ENCODE assay signal across 18 cellular contexts in the genomic region with DNA sequence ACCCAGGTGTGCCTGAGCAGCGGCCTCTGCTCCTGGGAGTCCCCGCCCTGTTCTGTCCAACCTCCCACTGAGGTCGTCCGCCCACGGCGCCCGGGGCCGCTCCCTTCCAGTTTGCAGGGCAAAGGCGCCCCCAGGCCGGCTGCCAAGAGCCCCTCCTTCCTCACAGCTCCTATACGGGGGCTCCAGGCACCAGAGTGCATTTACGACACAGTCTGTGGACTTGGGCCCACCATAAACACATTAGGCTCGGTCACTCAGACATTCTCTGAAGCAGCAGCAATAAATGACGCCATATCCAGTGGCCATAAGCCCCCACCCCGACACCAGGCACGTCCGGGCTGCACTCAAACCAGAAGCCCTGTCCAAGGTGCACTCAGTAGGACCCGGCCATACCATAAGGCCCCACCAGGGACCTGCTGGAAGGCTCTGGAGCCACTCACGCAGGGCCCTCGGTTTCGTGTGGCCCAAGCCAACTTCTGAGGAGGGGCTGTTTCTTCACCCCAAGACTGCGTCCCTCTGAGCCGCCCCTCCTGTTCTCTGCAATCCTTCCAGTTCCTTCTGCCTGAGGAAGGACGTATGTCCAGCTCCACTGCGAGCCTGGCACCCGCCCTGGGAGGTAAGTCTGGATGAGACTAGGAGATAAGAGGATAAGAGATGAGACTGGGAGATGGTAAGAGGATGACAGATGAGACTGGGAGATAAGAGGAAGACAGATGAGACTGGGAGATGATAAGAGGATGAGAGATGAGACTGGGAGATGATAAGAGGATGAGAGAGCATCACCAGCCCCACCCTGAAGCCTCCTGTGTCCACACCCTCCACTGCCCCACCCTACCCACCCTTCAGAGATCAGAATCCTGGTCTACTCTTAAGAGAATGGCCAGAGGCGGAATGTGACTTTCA. TPM values are rescaled to one million over a fixed set of nuclear protein-coding genes. Genes with fewer than 3 reads are reported as not detected.
DNase-seq lines count a peak whose midpoint lies in the region; ATAC-seq and TF ChIP-seq lines count a peak whose summit lies in the region.
"Had no signal": no experiment of that assay in that cellular context is flagged by ENCODE, and none has a peak within 500 bp of the region (broad histone marks: within the 10 kb centered on the region; RNA-seq: fewer than 3 reads in every experiment).

No MANE protein-coding gene starts in this region.

- H3K4me1 Mint-ChIP-seq in WTC11 (no peaks in the 10 kb centered on the region), neural crest cell (no peaks in the 10 kb centered on the region)
- peaks cover 18% of the 10 kb centered on the region for H3K4me1 Mint-ChIP-seq in activated T-helper 2 cell treated with anti-CD3 and anti-CD28 coated beads, Interferon-gamma antibody, Interleukin-2, Interleukin-4, amounts not matched to agents 10 μg/mL and 5 μg/mL and 100 μg/mL, durations not matched to agents 14 hours and 24 hours and 36 hours (ENCODE audit: low read depth)

- no peak for TF ChIP-seq POLR2A in testis (IDR thresholded peaks at IDR 0.05)

- no peak overlapping the region for H3K4me3 ChIP-seq in testis
- H3K4me3 ChIP-seq: SJSA1 had no signal

- H3K9me3 Mint-ChIP-seq in WTC11 (no peaks in the 10 kb centered on the region), neural crest cell (no peaks in the 10 kb centered on the region)
- no peaks in the 10 kb centered on the region for H3K9me3 Mint-ChIP-seq in activated T-helper 2 cell treated with anti-CD3 and anti-CD28 coated beads, Interferon-gamma antibody, Interleukin-2, Interleukin-4, amounts not matched to agents 10 μg/mL and 5 μg/mL and 100 μg/mL, durations not matched to agents 14 hours and 24 hours and 36 hours
- H3K9me3 Mint-ChIP-seq: CD4-positive, CD25-positive, alpha-beta regulatory T cell; H9 had no signal

- H3K36me3 Mint-ChIP-seq in WTC11 (peaks cover 3% of the 10 kb centered on the region; the same call in 1 of the 2 replicates), neural crest cell (ENCODE audit: low read depth) (no peaks in the 10 kb centered on the region)
- H3K36me3 Mint-ChIP-seq in activated T-helper 2 cell treated with anti-CD3 and anti-CD28 coated beads, Interferon-gamma antibody, Interleukin-2, Interleukin-4, amounts not matched to agents 10 μg/mL and 5 μg/mL and 100 μg/mL, durations not matched to agents 14 hours and 24 hours and 36 hours (ENCODE audit: low read depth), result no peaks in the 10 kb centered on the region
- H3K36me3 Mint-ChIP-seq: CD4-positive, CD25-positive, alpha-beta regulatory T cell had no signal

- no peaks in the 10 kb centered on the region for H3K9me3 ChIP-seq in testis
- H3K9me3 ChIP-seq: SJSA1 had no signal

- H3K36me3 ChIP-seq in testis (ENCODE audit: low read depth, missing control alignments), result no peaks in the 10 kb centered on the region

- POLR2A ChIA-PET in WTC11 (lab: Charles Lee), result no interaction called here

- H3K4me1 ChIP-seq in testis, result no peaks in the 10 kb centered on the region
- H3K4me1 ChIP-seq: SJSA1 had no signal

- CTCF ChIA-PET in WTC11 (lab: Charles Lee), result no interaction called here

- H3K4me3 Mint-ChIP-seq in WTC11 (no peak overlapping the region), neural crest cell (no peak overlapping the region)
- H3K4me3 Mint-ChIP-seq in activated T-helper 2 cell treated with anti-CD3 and anti-CD28 coated beads, Interferon-gamma antibody, Interleukin-2, Interleukin-4, amounts not matched to agents 10 μg/mL and 5 μg/mL and 100 μg/mL, durations not matched to agents 14 hours and 24 hours and 36 hours (ENCODE audit: low read depth), result no peak overlapping the region
- H3K4me3 Mint-ChIP-seq: CD4-positive, CD25-positive, alpha-beta regulatory T cell; H9 had no signal

- TF ChIP-seq CTCF in WTC11 (IDR thresholded peaks at IDR 0.05) (no peak), neural crest cell (conservative IDR thresholded peaks at IDR 0.05) (no peak), testis (IDR thresholded peaks at IDR 0.05) (no peak)

- no peaks in the 10 kb centered on the region for H3K27me3 Mint-ChIP-seq in WTC11 (ENCODE audit: low read depth)
- H3K27me3 Mint-ChIP-seq in neural crest cell (ENCODE audit: low read depth), result peaks cover 14% of the 10 kb centered on the region
- H3K27me3 Mint-ChIP-seq in activated T-helper 2 cell treated with anti-CD3 and anti-CD28 coated beads, Interferon-gamma antibody, Interleukin-2, Interleukin-4, amounts not matched to agents 10 μg/mL and 5 μg/mL and 100 μg/mL, durations not matched to agents 14 hours and 24 hours and 36 hours (ENCODE audit: low read depth), result peaks cover under 1% of the 10 kb centered on the region
- H3K27me3 Mint-ChIP-seq: CD4-positive, CD25-positive, alpha-beta regulatory T cell had no signal

- WGBS in testis, 2 donors, result 52 to 58% methylated on average over 18 to 27 of the region's 27 CpGs

- DNase-seq in D341Med (ENCODE audit: low spot score), result peak; percentile 64
- DNase-seq in HuH-7 (ENCODE audit: low spot score), result peak; percentile 52
- DNase-seq in WTC11 (ENCODE audit: low spot score), result no peak
- DNase-seq in neural crest cell (ENCODE audit: low read depth, low spot score), result no peak
- DNase-seq in testis, result no peak
- no peak for DNase-seq in midbrain (lab: John Stamatoyannopoulos, UW)
- DNase-seq in activated T-helper 2 cell treated with anti-CD3 and anti-CD28 coated beads, Interferon-gamma antibody, Interleukin-2, Interleukin-4, amounts not matched to agents 10 μg/mL and 5 μg/mL and 100 μg/mL, durations not matched to agents 14 hours and 24 hours and 36 hours (ENCODE audit: low spot score), result no peak
- DNase-seq: Calu3; CD4-positive, CD25-positive, alpha-beta regulatory T cell; DMS79; H9; NCI-H2029; NCI-H2171; NCI-H510A had no signal

- H3K27ac Mint-ChIP-seq in WTC11 (no peak overlapping the region), neural crest cell (ENCODE audit: unreplicated experiment) (peak overlapping the region; percentile 30)
- H3K27ac Mint-ChIP-seq in activated T-helper 2 cell treated with anti-CD3 and anti-CD28 coated beads, Interferon-gamma antibody, Interleukin-2, Interleukin-4, amounts not matched to agents 10 μg/mL and 5 μg/mL and 100 μg/mL, durations not matched to agents 14 hours and 24 hours and 36 hours, result no peak overlapping the region
- H3K27ac Mint-ChIP-seq: H9 had no signal

- H3K27me3 ChIP-seq in testis, result no peaks in the 10 kb centered on the region

- peak; percentile 18; the same call in 1 of the 2 replicates for ATAC-seq in WTC11

- no peak overlapping the region for H3K27ac ChIP-seq in testis
- H3K27ac ChIP-seq: HL-60, RWPE1, SJSA1 had no signal

- intact Hi-C loops in testis (cut with DNase I; ENCODE audit: low total_unique reads), result no loop called here
- intact Hi-C loops in activated T-helper 2 cell treated with anti-CD3 and anti-CD28 coated beads, Interferon-gamma antibody, Interleukin-2, Interleukin-4, amounts not matched to agents 10 μg/mL and 5 μg/mL and 100 μg/mL, durations not matched to agents 14 hours and 24 hours and 36 hours (cut with micrococcal nuclease), result no loop called here

TF ChIP-seq in WTC11, 78 proteins besides CTCF, POLR2A, EP300 and RAD21 (continues in another document):
- TF ChIP-seq, protein P1, sequence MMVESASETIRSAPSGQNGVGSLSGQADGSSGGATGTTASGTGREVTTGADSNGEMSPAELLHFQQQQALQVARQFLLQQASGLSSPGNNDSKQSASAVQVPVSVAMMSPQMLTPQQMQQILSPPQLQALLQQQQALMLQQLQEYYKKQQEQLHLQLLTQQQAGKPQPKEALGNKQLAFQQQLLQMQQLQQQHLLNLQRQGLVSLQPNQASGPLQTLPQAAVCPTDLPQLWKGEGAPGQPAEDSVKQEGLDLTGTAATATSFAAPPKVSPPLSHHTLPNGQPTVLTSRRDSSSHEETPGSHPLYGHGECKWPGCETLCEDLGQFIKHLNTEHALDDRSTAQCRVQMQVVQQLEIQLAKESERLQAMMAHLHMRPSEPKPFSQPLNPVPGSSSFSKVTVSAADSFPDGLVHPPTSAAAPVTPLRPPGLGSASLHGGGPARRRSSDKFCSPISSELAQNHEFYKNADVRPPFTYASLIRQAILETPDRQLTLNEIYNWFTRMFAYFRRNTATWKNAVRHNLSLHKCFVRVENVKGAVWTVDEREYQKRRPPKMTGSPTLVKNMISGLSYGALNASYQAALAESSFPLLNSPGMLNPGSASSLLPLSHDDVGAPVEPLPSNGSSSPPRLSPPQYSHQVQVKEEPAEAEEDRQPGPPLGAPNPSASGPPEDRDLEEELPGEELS (CRISPR knock-in tag; IDR thresholded peaks at IDR 0.05), result no peak
- TF ChIP-seq, protein P2, sequence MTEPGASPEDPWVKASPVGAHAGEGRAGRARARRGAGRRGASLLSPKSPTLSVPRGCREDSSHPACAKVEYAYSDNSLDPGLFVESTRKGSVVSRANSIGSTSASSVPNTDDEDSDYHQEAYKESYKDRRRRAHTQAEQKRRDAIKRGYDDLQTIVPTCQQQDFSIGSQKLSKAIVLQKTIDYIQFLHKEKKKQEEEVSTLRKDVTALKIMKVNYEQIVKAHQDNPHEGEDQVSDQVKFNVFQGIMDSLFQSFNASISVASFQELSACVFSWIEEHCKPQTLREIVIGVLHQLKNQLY (CRISPR knock-in tag; IDR thresholded peaks at IDR 0.05), result no peak
- TF ChIP-seq IRF2 (CRISPR knock-in tag; IDR thresholded peaks at IDR 0.05; ENCODE audit: borderline replicate concordance, low read depth), result no peak

RNA-seq across cellular contexts. Expression of gene SLC6A18, which starts 26.7 kb away (rescaled TPM):
- total RNA-seq in WTC11 (2021) (not detected in 3 replicates), neural crest cell (not detected in 2 replicates), testis (under 1 TPM in 1 of 2 donors, not detected in 1; 0.24 TPM)
- not detected for polyA plus RNA-seq in testis (ENCODE audit: insufficient read depth, low read depth, low replicate concordance)
- total RNA-seq in activated T-helper 2 cell treated with anti-CD3 and anti-CD28 coated beads, Interferon-gamma antibody, Interleukin-2, Interleukin-4, amounts not matched to agents 10 μg/mL and 5 μg/mL and 100 μg/mL, durations not matched to agents 14 hours and 24 hours and 36 hours, result not detected in 2 replicates
- total RNA-seq: Calu3; CD4-positive, CD25-positive, alpha-beta regulatory T cell; G401; H9; SJSA1 had no signal
- polyA plus RNA-seq: CD4-positive, CD25-positive, alpha-beta regulatory T cell had no signal

RNA-seq across cellular contexts. Expression of gene TERT, which starts 42.9 kb away (rescaled TPM):
- 40.4 to 42.9 TPM (median 40.5 TPM) in 3 replicates for total RNA-seq in WTC11 (2021)
- 2.9 and 5.6 TPM in 2 replicates for total RNA-seq in neural crest cell
- 1 to 10 TPM; 4.4 to 5.5 TPM for total RNA-seq in testis
- polyA plus RNA-seq in testis (ENCODE audit: insufficient read depth, low read depth, low replicate concordance), result 2.1 TPM
- 11.8 and 12.0 TPM in 2 replicates for total RNA-seq in activated T-helper 2 cell treated with anti-CD3 and anti-CD28 coated beads, Interferon-gamma antibody, Interleukin-2, Interleukin-4, amounts not matched to agents 10 μg/mL and 5 μg/mL and 100 μg/mL, durations not matched to agents 14 hours and 24 hours and 36 hours
- polyA plus RNA-seq: CD4-positive, CD25-positive, alpha-beta regulatory T cell had no signal

RNA-seq across cellular contexts. Expression of gene SLC6A19, which starts 50.5 kb away (rescaled TPM):
- total RNA-seq in WTC11 (2021) (0.04 to 0.05 TPM in 2 of 3 replicates, not detected in the other), neural crest cell (not detected in 2 replicates), testis (under 1 TPM; 0.16 to 0.68 TPM)
- 0.28 TPM for polyA plus RNA-seq in testis (ENCODE audit: insufficient read depth, low read depth, low replicate concordance)
- total RNA-seq in activated T-helper 2 cell treated with anti-CD3 and anti-CD28 coated beads, Interferon-gamma antibody, Interleukin-2, Interleukin-4, amounts not matched to agents 10 μg/mL and 5 μg/mL and 100 μg/mL, durations not matched to agents 14 hours and 24 hours and 36 hours, result not detected in 2 replicates
- total RNA-seq: Calu3; CD4-positive, CD25-positive, alpha-beta regulatory T cell; H9 had no signal
- polyA plus RNA-seq: CD4-positive, CD25-positive, alpha-beta regulatory T cell had no signal

Comparison
In these comparisons a context has a peak if more than half of its experiments do, and no peak if none do; other contexts are left out.
1. DNase-seq: peak in D341Med (single experiment) and HuH-7 (single experiment); none in WTC11 (single experiment), neural crest cell (single experiment), testis (single experiment), midbrain (single experiment) and activated T-helper 2 cell treated with anti-CD3 and anti-CD28 coated beads, Interferon-gamma antibody, Interleukin-2, Interleukin-4, amounts not matched to agents 10 μg/mL and 5 μg/mL and 100 μg/mL, durations not matched to agents 14 hours and 24 hours and 36 hours (single experiment).